ENCODE assay signal across 8 cellular contexts in the genomic region with DNA sequence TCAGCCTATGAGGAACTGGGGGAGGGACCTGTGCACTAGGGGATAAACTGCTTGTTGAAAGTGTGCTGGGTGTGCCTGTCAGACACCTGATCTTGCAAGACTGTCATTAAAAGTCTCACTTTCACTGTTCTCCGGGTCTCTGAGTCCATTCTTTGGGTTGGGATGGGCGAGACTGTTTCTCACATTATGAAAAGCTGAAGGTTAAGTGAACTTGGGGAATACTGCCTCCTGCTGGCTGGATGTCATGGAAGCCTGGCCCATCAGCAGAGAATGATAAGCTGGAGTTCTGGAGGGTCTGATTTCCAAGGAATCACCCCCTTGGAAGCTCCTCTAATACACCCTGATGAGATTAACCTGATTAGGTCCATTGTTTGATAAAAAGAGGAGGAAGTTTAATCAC. TPM values are rescaled to one million over a fixed set of nuclear protein-coding genes. Genes with fewer than 3 reads are reported as not detected.
A peak's percentile ranks its signal among the peaks of the same experiment; 100 is the strongest.
DNase-seq lines count a peak whose midpoint lies in the region; ATAC-seq and TF ChIP-seq lines count a peak whose summit lies in the region.

No MANE protein-coding gene starts in this region.

- no peaks in the 10 kb centered on the region for H3K36me3 ChIP-seq in OCI-LY1 (ENCODE audit: insufficient read depth, low read length)
- H3K36me3 ChIP-seq in kidney epithelial cell (ENCODE audit: control insufficient read depth, insufficient read depth, low read length): no peaks in the 10 kb centered on the region

- TF ChIP-seq CTCF in OCI-LY1 (IDR thresholded peaks at IDR 0.05; ENCODE audit: low read length) (peak; percentile 88), kidney epithelial cell (IDR thresholded peaks at IDR 0.05; ENCODE audit: insufficient read depth, low read length, poor library complexity, severe bottlenecking) (peak; percentile 54)

- H3K27me3 ChIP-seq in OCI-LY1 (ENCODE audit: insufficient read depth, low read length) (no peaks in the 10 kb centered on the region), kidney epithelial cell (ENCODE audit: control insufficient read depth, insufficient read depth, low read length) (no peaks in the 10 kb centered on the region)

- H3F3A ChIP-seq in OCI-LY1 (ENCODE audit: insufficient read depth, low read length): no peaks in the 10 kb centered on the region

- H3K9me2 ChIP-seq in OCI-LY1 (ENCODE audit: low read depth, low read length): no peaks in the 10 kb centered on the region

- no peak for ATAC-seq in HG02798 (IDR thresholded peaks at IDR 0.05; ENCODE audit: poor library complexity, unreplicated experiment)

- DNase-seq in ELR (ENCODE audit: low read depth): peak; percentile 15
- DNase-seq in activated gamma-delta T cell treated with anti-CD3 and anti-CD28 coated beads, Interleukin-2, amount 50 U/mL, for 16 hours (ENCODE audit: low read depth): peak; percentile 28
- no peak for DNase-seq in kidney epithelial cell (ENCODE audit: low read depth)
- peak; percentile 15 to 51 for DNase-seq in stimulated activated CD8-positive, alpha-beta memory T cell treated with anti-CD3 and anti-CD28 coated beads, Interleukin-7, amount 100 ng/mL, for 48 hours (ENCODE audit: extremely low read depth in 1 of 2, low read depth in 1 of 2)
- DNase-seq in DMS79 (lab: John Stamatoyannopoulos, UW): no peak
- DNase-seq in NCI-H1048 (lab: John Stamatoyannopoulos, UW): no peak

- no peaks in the 10 kb centered on the region for H4K20me1 ChIP-seq in OCI-LY1 (ENCODE audit: insufficient read depth, low read length)

- H3K9me3 ChIP-seq in OCI-LY1 (ENCODE audit: low read length): no peaks in the 10 kb centered on the region

- peaks cover 21% of the 10 kb centered on the region for H3K4me1 ChIP-seq in OCI-LY1 (ENCODE audit: insufficient read depth, low read length, severe bottlenecking)

- H3K4me2 ChIP-seq in OCI-LY1 (ENCODE audit: low read length): peak overlapping the region; percentile 52; the same call in 1 of the 2 replicates

- no peak overlapping the region for H3K4me3 ChIP-seq in OCI-LY1 (ENCODE audit: low read depth, low read length, poor library complexity, severe bottlenecking)
- H3K4me3 ChIP-seq in kidney epithelial cell (ENCODE audit: low read depth, low read length): no peak overlapping the region

- H2AFZ ChIP-seq in OCI-LY1 (ENCODE audit: low read length): peak overlapping the region; percentile 99

- H3K9ac ChIP-seq in OCI-LY1 (ENCODE audit: low read length): peak overlapping the region; percentile 20; the same call in 1 of the 2 replicates

- H3K79me2 ChIP-seq in OCI-LY1 (ENCODE audit: insufficient read depth, low read length): no peaks in the 10 kb centered on the region

- H3K27ac ChIP-seq in OCI-LY1 (ENCODE audit: low read depth, low read length, poor library complexity, severe bottlenecking): peak overlapping the region; percentile 34

RNA-seq across cellular contexts. Expression of a gene that starts 9.0 kb away (rescaled TPM):
- total RNA-seq in kidney epithelial cell: not detected in 2 replicates

Comparison
In these comparisons a context has a peak if more than half of its experiments do, and no peak if none do; other contexts are left out.
1. DNase-seq: peak in ELR (single experiment), activated gamma-delta T cell treated with anti-CD3 and anti-CD28 coated beads, Interleukin-2, amount 50 U/mL, for 16 hours (single experiment) and stimulated activated CD8-positive, alpha-beta memory T cell treated with anti-CD3 and anti-CD28 coated beads, Interleukin-7, amount 100 ng/mL, for 48 hours (2 of 2); none in kidney epithelial cell (single experiment), DMS79 (single experiment) and NCI-H1048 (single experiment).